In genomic region chr14:79044894-79045624, GRCh38 we compare ENCODE assay signal across 10 cellular contexts.
A peak's percentile ranks its signal among the peaks of the same experiment; 100 is the strongest.
DNase-seq lines count a peak whose midpoint lies in the region; ATAC-seq and TF ChIP-seq lines count a peak whose summit lies in the region.
"Had no signal": no experiment of that assay in that cellular context is flagged by ENCODE, and none has a peak within 500 bp of the region (broad histone marks: within the 10 kb centered on the region; RNA-seq: fewer than 3 reads in every experiment).

No MANE protein-coding gene starts in this region.

- peaks cover 4% of the 10 kb centered on the region for H3K9me3 ChIP-seq in mucosa of descending colon

- peak; percentile 97 for ATAC-seq in mucosa of descending colon
- ATAC-seq in GM18498 (IDR thresholded peaks at IDR 0.05; ENCODE audit: unreplicated experiment): no peak
- no peak for ATAC-seq in GM18909 (IDR thresholded peaks at IDR 0.05; ENCODE audit: poor library complexity, unreplicated experiment)
- no peak for ATAC-seq in GM18505 (IDR thresholded peaks at IDR 0.05; ENCODE audit: unreplicated experiment)
- ATAC-seq: naive thymus-derived CD8-positive, alpha-beta T cell had no signal

- intact Hi-C loops in mucosa of descending colon (cut with DNase I, micrococcal nuclease): no loop called here

- no peak overlapping the region for H3K4me3 ChIP-seq in choroid plexus epithelial cell (ENCODE audit: low read depth, low read length)
- H3K4me3 ChIP-seq in mucosa of descending colon: no peak overlapping the region

- H3K36me3 ChIP-seq in mucosa of descending colon (ENCODE audit: low read depth): no peaks in the 10 kb centered on the region

- no peaks in the 10 kb centered on the region for H3K4me1 ChIP-seq in mucosa of descending colon (ENCODE audit: low read depth)

- DNase-seq in COR-L47 (lab: John Stamatoyannopoulos, UW) (peak; percentile 82), NCI-H146 (lab: John Stamatoyannopoulos, UW) (peak; percentile 77), choroid plexus epithelial cell (ENCODE audit: low read depth) (peak; percentile 72), mucosa of descending colon (peak in 2 of 3 donors; percentile 19 to 36), MV-4-11 (lab: John Stamatoyannopoulos, UW) (no peak)
- DNase-seq: DMS 273 treated with DMSO at 0.1 percent for 48 hours; naive thymus-derived CD8-positive, alpha-beta T cell had no signal

- TF ChIP-seq CTCF in choroid plexus epithelial cell (conservative IDR thresholded peaks at IDR 0.05; ENCODE audit: low read depth, low read length): no peak
- TF ChIP-seq CTCF in mucosa of descending colon (IDR thresholded peaks at IDR 0.05): no peak

- TF ChIP-seq POLR2A in GM18505 (IDR thresholded peaks at IDR 0.05; ENCODE audit: borderline replicate concordance, extremely low read depth, insufficient read depth, insufficient read length): no peak
